ENCODE assay signal across 6 cellular contexts in genomic region chr21:38358098-38358497, GRCh38.
"Had no signal": no experiment of that assay in that cellular context is flagged by ENCODE, and none has a peak within 500 bp of the region (broad histone marks: within the 10 kb centered on the region; RNA-seq: fewer than 3 reads in every experiment).

No MANE protein-coding gene starts in this region.

- DNase-seq: IMR-90, KBM-7, KG1 had no signal

- FAIRE-seq: HepG2, HTR-8/SVneo had no signal

- H3K27ac ChIP-seq: KMS-11 had no signal

- ATAC-seq: HepG2 had no signal

- H3K9ac ChIP-seq: KMS-11 had no signal

- H3K4me2 ChIP-seq: KMS-11 had no signal
